ENCODE assay signal across 1 cellular context in the genomic region with DNA sequence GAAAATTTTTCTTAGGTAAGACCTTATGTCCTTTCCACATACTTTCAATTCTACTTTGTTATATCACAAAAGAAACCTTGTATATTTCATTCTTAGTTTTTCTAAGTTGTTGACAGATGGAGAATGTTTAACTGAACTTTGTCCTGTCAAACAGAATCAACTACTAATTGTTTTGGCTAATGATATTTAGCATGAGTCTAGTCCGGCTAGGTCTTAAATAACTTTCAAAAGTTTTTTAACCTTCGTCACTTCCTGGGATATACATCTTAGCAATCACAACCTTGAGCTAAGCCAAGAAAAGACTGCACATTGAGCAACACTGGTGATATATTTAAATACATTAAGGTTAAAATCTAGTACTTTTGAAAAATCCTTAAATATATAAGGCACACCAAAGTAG.
TF ChIP-seq lines count a peak whose summit lies in the region.

No MANE protein-coding gene starts in this region.

TF ChIP-seq in HepG2, 621 proteins besides CTCF, POLR2A, EP300 and RAD21 (continued from another document and continues in another):
- TF ChIP-seq, protein P1, sequence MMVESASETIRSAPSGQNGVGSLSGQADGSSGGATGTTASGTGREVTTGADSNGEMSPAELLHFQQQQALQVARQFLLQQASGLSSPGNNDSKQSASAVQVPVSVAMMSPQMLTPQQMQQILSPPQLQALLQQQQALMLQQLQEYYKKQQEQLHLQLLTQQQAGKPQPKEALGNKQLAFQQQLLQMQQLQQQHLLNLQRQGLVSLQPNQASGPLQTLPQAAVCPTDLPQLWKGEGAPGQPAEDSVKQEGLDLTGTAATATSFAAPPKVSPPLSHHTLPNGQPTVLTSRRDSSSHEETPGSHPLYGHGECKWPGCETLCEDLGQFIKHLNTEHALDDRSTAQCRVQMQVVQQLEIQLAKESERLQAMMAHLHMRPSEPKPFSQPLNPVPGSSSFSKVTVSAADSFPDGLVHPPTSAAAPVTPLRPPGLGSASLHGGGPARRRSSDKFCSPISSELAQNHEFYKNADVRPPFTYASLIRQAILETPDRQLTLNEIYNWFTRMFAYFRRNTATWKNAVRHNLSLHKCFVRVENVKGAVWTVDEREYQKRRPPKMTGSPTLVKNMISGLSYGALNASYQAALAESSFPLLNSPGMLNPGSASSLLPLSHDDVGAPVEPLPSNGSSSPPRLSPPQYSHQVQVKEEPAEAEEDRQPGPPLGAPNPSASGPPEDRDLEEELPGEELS (CRISPR knock-in tag; IDR thresholded peaks at IDR 0.05): peak; percentile 60
- TF ChIP-seq NCOR1 (IDR thresholded peaks at IDR 0.05; ENCODE audit: borderline replicate concordance, low read length) (peak; percentile 48; the same call in 1 of the 2 replicates), MATR3 (CRISPR knock-in tag; IDR thresholded peaks at IDR 0.05) (no peak), SYNCRIP (IDR thresholded peaks at IDR 0.05; ENCODE audit: insufficient read depth, low read depth, low read length) (no peak), TP53 (CRISPR knock-in tag; conservative IDR thresholded peaks at IDR 0.05) (no peak), ZNF335 (CRISPR knock-in tag; IDR thresholded peaks at IDR 0.05) (no peak), YY1 (IDR thresholded peaks at IDR 0.05; ENCODE audit: insufficient read depth, insufficient replicate concordance, low read depth, low read length) (no peak), MIXL1 (CRISPR knock-in tag; IDR thresholded peaks at IDR 0.05) (peak; percentile 84; the same call in 1 of the 2 replicates), SRSF1 (optimal IDR thresholded peaks at IDR 0.05; ENCODE audit: low read depth, low read length) (no peak), TMF1 (CRISPR knock-in tag; IDR thresholded peaks at IDR 0.05; ENCODE audit: low read depth) (no peak), FOXA3 (CRISPR knock-in tag; IDR thresholded peaks at IDR 0.05) (peak; percentile 79), ARID2 (CRISPR knock-in tag; IDR thresholded peaks at IDR 0.05; ENCODE audit: borderline replicate concordance) (no peak), ZNF451 (CRISPR knock-in tag; IDR thresholded peaks at IDR 0.05) (no peak), NPAS2 (CRISPR knock-in tag; IDR thresholded peaks at IDR 0.05; ENCODE audit: borderline replicate concordance) (no peak), ZNF577 (CRISPR knock-in tag; IDR thresholded peaks at IDR 0.05; ENCODE audit: borderline replicate concordance, low read depth) (no peak), FOXJ3 (CRISPR knock-in tag; IDR thresholded peaks at IDR 0.05; ENCODE audit: borderline replicate concordance) (peak; percentile 73; the same call in 1 of the 2 replicates), NCOA2 (CRISPR knock-in tag; IDR thresholded peaks at IDR 0.05) (peak; percentile 71), SMAD1 (CRISPR knock-in tag; IDR thresholded peaks at IDR 0.05; ENCODE audit: borderline replicate concordance, low read depth) (no peak), HDAC2 (CRISPR knock-in tag; IDR thresholded peaks at IDR 0.05) (peak; percentile 59), ZC3H13 (CRISPR knock-in tag; IDR thresholded peaks at IDR 0.05) (no peak), PHF21A (CRISPR knock-in tag; IDR thresholded peaks at IDR 0.05) (no peak), HCFC1 (IDR thresholded peaks at IDR 0.05; ENCODE audit: low read depth, low read length) (no peak), ZKSCAN8 (CRISPR knock-in tag; IDR thresholded peaks at IDR 0.05; ENCODE audit: borderline replicate concordance) (0 out of 2 replicates have a peak, but pooled peaks have one; percentile 44), ARHGAP35 (CRISPR knock-in tag; IDR thresholded peaks at IDR 0.05; ENCODE audit: borderline replicate concordance) (no peak), WIZ (CRISPR knock-in tag; IDR thresholded peaks at IDR 0.05) (no peak), ZNF629 (CRISPR knock-in tag; conservative IDR thresholded peaks at IDR 0.05) (no peak), GATAD2A (CRISPR knock-in tag; IDR thresholded peaks at IDR 0.05) (peak; percentile 86), MZF1 (CRISPR knock-in tag; IDR thresholded peaks at IDR 0.05; ENCODE audit: borderline replicate concordance) (no peak), AKAP8 (CRISPR knock-in tag; IDR thresholded peaks at IDR 0.05) (no peak), SAP130 (CRISPR knock-in tag; IDR thresholded peaks at IDR 0.05; ENCODE audit: low read depth) (peak; percentile 45; the same call in 1 of the 2 replicates), ELF3 (CRISPR knock-in tag; IDR thresholded peaks at IDR 0.05) (0 out of 2 replicates have a peak, but pooled peaks have one; percentile 16), ZNF772 (CRISPR knock-in tag; IDR thresholded peaks at IDR 0.05) (no peak), RFX5 (IDR thresholded peaks at IDR 0.05; ENCODE audit: low read depth, low read length) (no peak), ZNF232 (CRISPR knock-in tag; IDR thresholded peaks at IDR 0.05; ENCODE audit: borderline replicate concordance) (no peak), SP1 (IDR thresholded peaks at IDR 0.05) (no peak), SP1 (CRISPR knock-in tag; IDR thresholded peaks at IDR 0.05) (no peak), ZNF614 (CRISPR knock-in tag; IDR thresholded peaks at IDR 0.05; ENCODE audit: borderline replicate concordance) (peak; percentile 99), JUNB (CRISPR knock-in tag; IDR thresholded peaks at IDR 0.05; ENCODE audit: borderline replicate concordance) (no peak)
- TF ChIP-seq, protein P2, sequence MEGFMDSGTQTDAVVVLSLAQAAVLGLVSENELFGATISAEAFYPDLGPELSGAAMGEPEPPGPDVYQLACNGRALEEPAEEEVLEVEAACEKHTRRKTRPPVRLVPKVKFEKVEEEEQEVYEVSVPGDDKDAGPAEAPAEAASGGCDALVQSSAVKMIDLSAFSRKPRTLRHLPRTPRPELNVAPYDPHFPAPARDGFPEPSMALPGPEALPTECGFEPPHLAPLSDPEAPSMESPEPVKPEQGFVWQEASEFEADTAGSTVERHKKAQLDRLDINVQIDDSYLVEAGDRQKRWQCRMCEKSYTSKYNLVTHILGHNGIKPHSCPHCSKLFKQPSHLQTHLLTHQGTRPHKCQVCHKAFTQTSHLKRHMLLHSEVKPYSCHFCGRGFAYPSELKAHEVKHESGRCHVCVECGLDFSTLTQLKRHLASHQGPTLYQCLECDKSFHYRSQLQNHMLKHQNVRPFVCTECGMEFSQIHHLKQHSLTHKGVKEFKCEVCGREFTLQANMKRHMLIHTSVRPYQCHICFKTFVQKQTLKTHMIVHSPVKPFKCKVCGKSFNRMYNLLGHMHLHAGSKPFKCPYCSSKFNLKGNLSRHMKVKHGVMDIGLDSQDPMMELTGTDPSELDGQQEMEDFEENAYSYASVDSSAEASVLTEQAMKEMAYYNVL (CRISPR knock-in tag; IDR thresholded peaks at IDR 0.05; ENCODE audit: borderline replicate concordance): no peak
- TF ChIP-seq, protein P3, sequence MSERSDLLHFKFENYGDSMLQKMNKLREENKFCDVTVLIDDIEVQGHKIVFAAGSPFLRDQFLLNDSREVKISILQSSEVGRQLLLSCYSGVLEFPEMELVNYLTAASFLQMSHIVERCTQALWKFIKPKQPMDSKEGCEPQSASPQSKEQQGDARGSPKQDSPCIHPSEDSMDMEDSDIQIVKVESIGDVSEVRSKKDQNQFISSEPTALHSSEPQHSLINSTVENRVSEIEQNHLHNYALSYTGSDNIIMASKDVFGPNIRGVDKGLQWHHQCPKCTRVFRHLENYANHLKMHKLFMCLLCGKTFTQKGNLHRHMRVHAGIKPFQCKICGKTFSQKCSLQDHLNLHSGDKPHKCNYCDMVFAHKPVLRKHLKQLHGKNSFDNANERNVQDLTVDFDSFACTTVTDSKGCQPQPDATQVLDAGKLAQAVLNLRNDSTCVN (CRISPR knock-in tag; IDR thresholded peaks at IDR 0.05; ENCODE audit: borderline replicate concordance): no peak
- TF ChIP-seq, protein P4, sequence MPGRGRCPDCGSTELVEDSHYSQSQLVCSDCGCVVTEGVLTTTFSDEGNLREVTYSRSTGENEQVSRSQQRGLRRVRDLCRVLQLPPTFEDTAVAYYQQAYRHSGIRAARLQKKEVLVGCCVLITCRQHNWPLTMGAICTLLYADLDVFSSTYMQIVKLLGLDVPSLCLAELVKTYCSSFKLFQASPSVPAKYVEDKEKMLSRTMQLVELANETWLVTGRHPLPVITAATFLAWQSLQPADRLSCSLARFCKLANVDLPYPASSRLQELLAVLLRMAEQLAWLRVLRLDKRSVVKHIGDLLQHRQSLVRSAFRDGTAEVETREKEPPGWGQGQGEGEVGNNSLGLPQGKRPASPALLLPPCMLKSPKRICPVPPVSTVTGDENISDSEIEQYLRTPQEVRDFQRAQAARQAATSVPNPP (CRISPR knock-in tag; IDR thresholded peaks at IDR 0.05): no peak
- TF ChIP-seq, protein P5, sequence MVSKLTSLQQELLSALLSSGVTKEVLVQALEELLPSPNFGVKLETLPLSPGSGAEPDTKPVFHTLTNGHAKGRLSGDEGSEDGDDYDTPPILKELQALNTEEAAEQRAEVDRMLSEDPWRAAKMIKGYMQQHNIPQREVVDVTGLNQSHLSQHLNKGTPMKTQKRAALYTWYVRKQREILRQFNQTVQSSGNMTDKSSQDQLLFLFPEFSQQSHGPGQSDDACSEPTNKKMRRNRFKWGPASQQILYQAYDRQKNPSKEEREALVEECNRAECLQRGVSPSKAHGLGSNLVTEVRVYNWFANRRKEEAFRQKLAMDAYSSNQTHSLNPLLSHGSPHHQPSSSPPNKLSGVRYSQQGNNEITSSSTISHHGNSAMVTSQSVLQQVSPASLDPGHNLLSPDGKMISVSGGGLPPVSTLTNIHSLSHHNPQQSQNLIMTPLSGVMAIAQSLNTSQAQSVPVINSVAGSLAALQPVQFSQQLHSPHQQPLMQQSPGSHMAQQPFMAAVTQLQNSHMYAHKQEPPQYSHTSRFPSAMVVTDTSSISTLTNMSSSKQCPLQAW (CRISPR knock-in tag; IDR thresholded peaks at IDR 0.05): no peak
- TF ChIP-seq, protein P6, sequence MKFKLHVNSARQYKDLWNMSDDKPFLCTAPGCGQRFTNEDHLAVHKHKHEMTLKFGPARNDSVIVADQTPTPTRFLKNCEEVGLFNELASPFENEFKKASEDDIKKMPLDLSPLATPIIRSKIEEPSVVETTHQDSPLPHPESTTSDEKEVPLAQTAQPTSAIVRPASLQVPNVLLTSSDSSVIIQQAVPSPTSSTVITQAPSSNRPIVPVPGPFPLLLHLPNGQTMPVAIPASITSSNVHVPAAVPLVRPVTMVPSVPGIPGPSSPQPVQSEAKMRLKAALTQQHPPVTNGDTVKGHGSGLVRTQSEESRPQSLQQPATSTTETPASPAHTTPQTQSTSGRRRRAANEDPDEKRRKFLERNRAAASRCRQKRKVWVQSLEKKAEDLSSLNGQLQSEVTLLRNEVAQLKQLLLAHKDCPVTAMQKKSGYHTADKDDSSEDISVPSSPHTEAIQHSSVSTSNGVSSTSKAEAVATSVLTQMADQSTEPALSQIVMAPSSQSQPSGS (CRISPR knock-in tag; IDR thresholded peaks at IDR 0.05): no peak
- TF ChIP-seq, protein P7, sequence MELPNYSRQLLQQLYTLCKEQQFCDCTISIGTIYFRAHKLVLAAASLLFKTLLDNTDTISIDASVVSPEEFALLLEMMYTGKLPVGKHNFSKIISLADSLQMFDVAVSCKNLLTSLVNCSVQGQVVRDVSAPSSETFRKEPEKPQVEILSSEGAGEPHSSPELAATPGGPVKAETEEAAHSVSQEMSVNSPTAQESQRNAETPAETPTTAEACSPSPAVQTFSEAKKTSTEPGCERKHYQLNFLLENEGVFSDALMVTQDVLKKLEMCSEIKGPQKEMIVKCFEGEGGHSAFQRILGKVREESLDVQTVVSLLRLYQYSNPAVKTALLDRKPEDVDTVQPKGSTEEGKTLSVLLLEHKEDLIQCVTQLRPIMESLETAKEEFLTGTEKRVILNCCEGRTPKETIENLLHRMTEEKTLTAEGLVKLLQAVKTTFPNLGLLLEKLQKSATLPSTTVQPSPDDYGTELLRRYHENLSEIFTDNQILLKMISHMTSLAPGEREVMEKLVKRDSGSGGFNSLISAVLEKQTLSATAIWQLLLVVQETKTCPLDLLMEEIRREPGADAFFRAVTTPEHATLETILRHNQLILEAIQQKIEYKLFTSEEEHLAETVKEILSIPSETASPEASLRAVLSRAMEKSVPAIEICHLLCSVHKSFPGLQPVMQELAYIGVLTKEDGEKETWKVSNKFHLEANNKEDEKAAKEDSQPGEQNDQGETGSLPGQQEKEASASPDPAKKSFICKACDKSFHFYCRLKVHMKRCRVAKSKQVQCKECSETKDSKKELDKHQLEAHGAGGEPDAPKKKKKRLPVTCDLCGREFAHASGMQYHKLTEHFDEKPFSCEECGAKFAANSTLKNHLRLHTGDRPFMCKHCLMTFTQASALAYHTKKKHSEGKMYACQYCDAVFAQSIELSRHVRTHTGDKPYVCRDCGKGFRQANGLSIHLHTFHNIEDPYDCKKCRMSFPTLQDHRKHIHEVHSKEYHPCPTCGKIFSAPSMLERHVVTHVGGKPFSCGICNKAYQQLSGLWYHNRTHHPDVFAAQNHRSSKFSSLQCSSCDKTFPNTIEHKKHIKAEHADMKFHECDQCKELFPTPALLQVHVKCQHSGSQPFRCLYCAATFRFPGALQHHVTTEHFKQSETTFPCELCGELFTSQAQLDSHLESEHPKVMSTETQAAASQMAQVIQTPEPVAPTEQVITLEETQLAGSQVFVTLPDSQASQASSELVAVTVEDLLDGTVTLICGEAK (IDR thresholded peaks at IDR 0.05): no peak
- TF ChIP-seq, protein P7 (CRISPR knock-in tag; IDR thresholded peaks at IDR 0.05): no peak
